Comparison of ENCODE assay signal across 1 cellular context in the genomic region with DNA sequence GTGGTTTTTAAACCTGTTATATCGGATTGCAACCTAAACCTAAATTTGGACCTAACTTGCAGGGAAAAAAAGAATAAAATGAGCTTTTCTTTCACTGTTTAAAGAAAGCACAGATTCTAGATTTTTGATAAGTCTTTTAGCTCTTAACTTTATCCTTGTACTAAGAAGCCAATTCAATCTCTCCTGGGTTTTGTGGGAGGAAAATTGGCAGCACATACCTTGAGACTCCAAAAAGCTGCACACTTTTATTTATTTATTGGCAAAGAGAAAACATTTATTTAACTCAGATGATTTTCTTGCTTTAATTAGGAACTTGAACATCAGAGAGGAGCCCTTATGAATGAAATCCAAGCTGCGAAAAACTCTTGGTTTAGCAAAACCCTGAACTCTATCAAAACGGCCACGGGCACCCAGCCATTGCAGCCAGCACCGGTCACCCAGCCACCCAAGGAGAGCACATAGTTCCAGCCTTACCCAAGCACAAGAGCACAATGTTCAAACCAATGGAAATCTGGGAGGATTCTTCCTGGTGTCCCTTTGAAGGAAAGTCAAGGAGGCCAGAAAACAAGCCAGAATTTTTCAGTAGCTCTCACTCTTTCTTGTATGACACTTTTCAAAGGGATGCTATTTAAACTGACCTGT.
TF ChIP-seq lines count a peak whose summit lies in the region.

No MANE protein-coding gene starts in this region.

TF ChIP-seq in IMR-90, 13 proteins besides CTCF, POLR2A, EP300 and RAD21:
- TF ChIP-seq CEBPB (IDR thresholded peaks at IDR 0.05; ENCODE audit: low read depth, low read length): no peak
